Comparison of ENCODE assay signal across 8 cellular contexts in genomic region chr9:133356391-133357091, GRCh38. TPM values are rescaled to one million over a fixed set of nuclear protein-coding genes. Genes with fewer than 3 reads are reported as not detected.
DNase-seq lines count a peak whose midpoint lies in the region; ATAC-seq and TF ChIP-seq lines count a peak whose summit lies in the region.

Gene SURF1, minus strand, starts transcription at chr9:133356487. Its CDS starts 34 bp downstream, at chr9:133356453.
Gene SURF2, plus strand, starts transcription at chr9:133356550. Its CDS starts 43 bp downstream, at chr9:133356593.

- peaks cover 34 to 44% of the 10 kb centered on the region in 2 donors for H3K4me1 Mint-ChIP-seq in natural killer cell treated with Interleukin-12 subunit alpha and Interleukin-12 subunit beta and Interleukin-15 and Interleukin-18, amount 100 ng/mL, for 72 hours (ENCODE audit: low read depth in 2 of 2)

- H3K36me3 ChIP-seq in HUES48 (ENCODE audit: control insufficient read depth, insufficient read depth, low read length) = peaks cover 70% of the 10 kb centered on the region

- no peaks in the 10 kb centered on the region for H3K9me3 Mint-ChIP-seq in natural killer cell treated with Interleukin-12 subunit alpha and Interleukin-12 subunit beta and Interleukin-15 and Interleukin-18, amount 100 ng/mL, for 72 hours

- no peaks in the 10 kb centered on the region for H3K27me3 Mint-ChIP-seq in natural killer cell treated with Interleukin-12 subunit alpha and Interleukin-12 subunit beta and Interleukin-15 and Interleukin-18, amount 100 ng/mL, for 72 hours

- H3K36me3 Mint-ChIP-seq in natural killer cell treated with Interleukin-12 subunit alpha and Interleukin-12 subunit beta and Interleukin-15 and Interleukin-18, amount 100 ng/mL, for 72 hours = peaks cover 7% of the 10 kb centered on the region

- H3K4me1 ChIP-seq in HUES48 (ENCODE audit: control insufficient read depth, insufficient read depth, low read length) = peaks cover 6% of the 10 kb centered on the region; the same call in 1 of the 2 replicates

- peak within 1 kb of the TSS; percentile 90 for H3K4me3 ChIP-seq in HUES48 (ENCODE audit: low read depth, low read length)
- peak within 1 kb of the TSS; percentile 68 for H3K4me3 ChIP-seq in fibroblast of mammary gland (ENCODE audit: control insufficient read depth, low read depth, low read length)

- peak within 1 kb of the TSS; percentile 61 for H3K27ac ChIP-seq in HUES48 (ENCODE audit: low read depth, low read length)

- H3K27me3 ChIP-seq in HUES48 (ENCODE audit: control insufficient read depth, insufficient read depth, low read length) = no peaks in the 10 kb centered on the region

- H3K4me3 Mint-ChIP-seq in natural killer cell treated with Interleukin-12 subunit alpha and Interleukin-12 subunit beta and Interleukin-15 and Interleukin-18, amount 100 ng/mL, for 72 hours = peak within 1 kb of the TSS; percentile 87

- DNase-seq in C1 segment of cervical spinal cord (lab: John Stamatoyannopoulos, UW) (peak in 13 of 14 donors; percentile 35 to 87 (median 65)), RPMI7951 (ENCODE audit: low read depth) (peak; percentile 77), fibroblast of mammary gland (ENCODE audit: low read depth) (peak; percentile 61)
- DNase-seq in activated T-helper 1 cell treated with anti-CD3 and anti-CD28 coated beads, Interleukin-2, amount 50 U/mL, for 16 hours (ENCODE audit: low read depth in 1 of 2, low spot score in 1 of 2) = peak; percentile 84 to 85
- peak; percentile 93 for DNase-seq in natural killer cell treated with Interleukin-12 subunit alpha and Interleukin-12 subunit beta and Interleukin-15 and Interleukin-18, amount 100 ng/mL, for 72 hours (ENCODE audit: low spot score)
- DNase-seq in stimulated activated naive CD4-positive, alpha-beta T cell (lab: John Stamatoyannopoulos, UW) = peak; percentile 72 to 86 (median 83)

- H3K9me3 ChIP-seq in HUES48 (ENCODE audit: control insufficient read depth, insufficient read depth, low read length) = no peaks in the 10 kb centered on the region

- peak within 1 kb of the TSS; percentile 46 to 82 for H3K27ac Mint-ChIP-seq in natural killer cell treated with Interleukin-12 subunit alpha and Interleukin-12 subunit beta and Interleukin-15 and Interleukin-18, amount 100 ng/mL, for 72 hours

- H3K9ac ChIP-seq in HUES48 (ENCODE audit: low read depth, low read length) = peak within 1 kb of the TSS; percentile 72

- TF ChIP-seq CTCF in fibroblast of mammary gland (conservative IDR thresholded peaks at IDR 0.05; ENCODE audit: control insufficient read depth, insufficient read depth, low read depth, low read length) = no peak

- ATAC-seq in GM19351 (IDR thresholded peaks at IDR 0.05; ENCODE audit: unreplicated experiment) = peak; percentile 79
- ATAC-seq in natural killer cell treated with Interleukin-12 subunit alpha and Interleukin-12 subunit beta and Interleukin-15 and Interleukin-18, amount 100 ng/mL, for 72 hours = peak; percentile 91 to 93

RNA-seq across cellular contexts. Expression of gene SURF1, which starts in this region (rescaled TPM):
- total RNA-seq in RPMI7951 (2014; rRNA removed; shearing (Covaris generic)) = 13.3 and 15.9 TPM in 2 replicates
- 10 to 100 TPM; 26.0 to 28.4 TPM for total RNA-seq in natural killer cell treated with Interleukin-12 subunit alpha and Interleukin-12 subunit beta and Interleukin-15 and Interleukin-18, amount 100 ng/mL, for 72 hours

RNA-seq across cellular contexts. Expression of gene SURF2, which starts in this region (rescaled TPM):
- total RNA-seq in RPMI7951 (2014; rRNA removed; shearing (Covaris generic)) = 15.0 and 15.7 TPM in 2 replicates
- total RNA-seq in natural killer cell treated with Interleukin-12 subunit alpha and Interleukin-12 subunit beta and Interleukin-15 and Interleukin-18, amount 100 ng/mL, for 72 hours = 10 to 100 TPM; 15.2 to 21.6 TPM

Comparison
In these comparisons a context has a peak if more than half of its experiments do, and no peak if none do; other contexts are left out.
1. Peak in every context shown above with its lines: DNase-seq, ATAC-seq, H3K4me3 ChIP-seq and H3K27ac ChIP-seq.